In genomic region chr12:77845831-77846230, GRCh38 we compare ENCODE assay signal across 16 cellular contexts. TPM values are rescaled to one million over a fixed set of nuclear protein-coding genes. Genes with fewer than 3 reads are reported as not detected.
A peak's percentile ranks its signal among the peaks of the same experiment; 100 is the strongest.
DNase-seq lines count a peak whose midpoint lies in the region; ATAC-seq and TF ChIP-seq lines count a peak whose summit lies in the region.
"Had no signal": no experiment of that assay in that cellular context is flagged by ENCODE, and none has a peak within 500 bp of the region (broad histone marks: within the 10 kb centered on the region; RNA-seq: fewer than 3 reads in every experiment).

No MANE protein-coding gene starts in this region.

- POLR2A ChIA-PET in HCT116 (lab: Charles Lee), result no interaction called here

- 71 to 77% (median 74%) methylated on average over 4 of the region's 4 CpGs for WGBS in heart left ventricle, 4 donors

- TF ChIP-seq POLR2A in HCT116 (IDR thresholded peaks at IDR 0.05; ENCODE audit: borderline replicate concordance, extremely low read depth, insufficient read depth, insufficient read length) (no peak), heart left ventricle (IDR thresholded peaks at IDR 0.05) (no peak)

- H3K4me1 ChIP-seq in HCT116 (ENCODE audit: control insufficient read depth in 1 of 2, insufficient read depth in 2 of 2, low read length in 2 of 2), result peaks cover 39 to 51% of the 10 kb centered on the region in 2 experiments
- H3K4me1 ChIP-seq in heart left ventricle, result peaks cover 6 to 46% (median 19%) of the 10 kb centered on the region in 12 donors

- H3K27me3 Mint-ChIP-seq in activated T-helper 17 cell treated with anti-CD3 and anti-CD28 coated beads, Interleukin-2, amount 50 U/mL, for 72 hours, result no peaks in the 10 kb centered on the region
- H3K27me3 Mint-ChIP-seq: CD4-positive, alpha-beta T cell had no signal

- intact Hi-C loops in HCT116 (cut with micrococcal nuclease) (no loop called here), heart left ventricle (cut with DNase I) (no loop called here)

- no peak overlapping the region for H3K9ac ChIP-seq in HCT116 (ENCODE audit: low read length)

- BruUV-seq in HCT116 (replicated peaks; lab: Mats Ljungman, UMichigan), result no TSS peak

- RAD21 ChIA-PET in HCT116 (lab: Charles Lee; ENCODE audit: low non-redundant PET in 1 of 2, low total read pairs in 2 of 2, uncharacterized antibody in 2 of 2, unreplicated experiment in 2 of 2), result no interaction called here

- no peaks in the 10 kb centered on the region for H3K9me2 ChIP-seq in HCT116 (ENCODE audit: insufficient read depth)

- H3K36me3 ChIP-seq in HCT116 (ENCODE audit: control insufficient read depth in 1 of 2, insufficient read depth in 2 of 2, low read length in 2 of 2), result no peaks in the 10 kb centered on the region
- H3K36me3 ChIP-seq in heart left ventricle, result no peaks in the 10 kb centered on the region
- H3K36me3 ChIP-seq: adrenal gland had no signal

- H3K4me3 Mint-ChIP-seq in activated T-helper 17 cell treated with anti-CD3 and anti-CD28 coated beads, Interleukin-2, amount 50 U/mL, for 72 hours, result no peak overlapping the region
- H3K4me3 Mint-ChIP-seq: CD4-positive, alpha-beta T cell had no signal

- no peak for TF ChIP-seq RAD21 in HCT116 (IDR thresholded peaks at IDR 0.05; ENCODE audit: low read depth)

- no peaks in the 10 kb centered on the region for H3K9me3 ChIP-seq in HCT116 (ENCODE audit: control insufficient read depth in 1 of 2, insufficient read depth in 1 of 2, low read depth in 1 of 2, low read length in 2 of 2)
- no peaks in the 10 kb centered on the region for H3K9me3 ChIP-seq in heart left ventricle
- H3K9me3 ChIP-seq: adrenal gland had no signal

- TF ChIP-seq CTCF in HCT116 (IDR thresholded peaks at IDR 0.05 in 2 of 3, conservative IDR thresholded peaks at IDR 0.05 in 1 of 3; ENCODE audit: borderline replicate concordance in 1 of 3, insufficient read depth in 1 of 3, low read depth in 2 of 3, low read length in 2 of 3) (no peak), retinal pigment epithelial cell (conservative IDR thresholded peaks at IDR 0.05; ENCODE audit: low read depth, low read length) (no peak), heart left ventricle (IDR thresholded peaks at IDR 0.05) (no peak)

- H3K4me1 Mint-ChIP-seq in activated T-helper 17 cell treated with anti-CD3 and anti-CD28 coated beads, Interleukin-2, amount 50 U/mL, for 72 hours, result no peaks in the 10 kb centered on the region

- no peak for DNase-seq in HCT116 (ENCODE audit: low read depth, low spot score)
- peak; percentile 67 for DNase-seq in RPMI7951 (ENCODE audit: low read depth)
- DNase-seq in dermis blood vessel endothelial cell, result peak; percentile 77
- DNase-seq in retinal pigment epithelial cell (ENCODE audit: low read depth), result peak; percentile 40
- no peak for DNase-seq in NCI-H748 (lab: John Stamatoyannopoulos, UW; ENCODE audit: unreplicated experiment)
- no peak for DNase-seq in heart left ventricle
- DNase-seq: activated CD4-positive, CD25-positive, alpha-beta regulatory T cell treated with anti-CD3 and anti-CD28 coated beads, Interleukin-2, amount 50 U/mL, for 72 hours; adrenal gland; CD4-positive, alpha-beta T cell; effector CD4-positive, alpha-beta T cell; Karpas-422; left ventricle myocardium superior; NCI-H2081 treated with DMSO at 0.1 percent for 48 hours had no signal

- H3K27me3 ChIP-seq in HCT116 (ENCODE audit: insufficient read depth, low read length) (no peaks in the 10 kb centered on the region), heart left ventricle (no peaks in the 10 kb centered on the region)
- H3K27me3 ChIP-seq: adrenal gland had no signal

- H3K4me3 ChIP-seq in HCT116 (replicated peaks in 1 of 2; ENCODE audit: low read depth in 1 of 2, low read length in 2 of 2) (no peak overlapping the region), retinal pigment epithelial cell (ENCODE audit: low read length) (no peak overlapping the region), heart left ventricle (no peak overlapping the region)
- H3K4me3 ChIP-seq: adrenal gland, skin epidermis had no signal

- peak overlapping the region; percentile 67 for H3K27ac ChIP-seq in HCT116 (ENCODE audit: low read depth, low read length)
- peak overlapping the region in 2 of 12 donors; percentile 40 to 63 for H3K27ac ChIP-seq in heart left ventricle
- H3K27ac ChIP-seq: adrenal gland, skin epidermis had no signal

- H3K36me3 Mint-ChIP-seq in activated T-helper 17 cell treated with anti-CD3 and anti-CD28 coated beads, Interleukin-2, amount 50 U/mL, for 72 hours (ENCODE audit: low read depth), result no peaks in the 10 kb centered on the region

- peak overlapping the region; percentile 55 for H2AFZ ChIP-seq in HCT116 (ENCODE audit: low read depth, low read length, poor library complexity, severe bottlenecking)

- ATAC-seq in HCT116 (peak; percentile 51), HG02870 (IDR thresholded peaks at IDR 0.05; ENCODE audit: unreplicated experiment) (no peak), heart left ventricle (no peak)
- no peak for ATAC-seq in activated T-helper 17 cell treated with anti-CD3 and anti-CD28 coated beads, Interleukin-2, amount 50 U/mL, for 72 hours (replicated peaks)
- ATAC-seq: left ventricle myocardium superior had no signal

- H3K27ac Mint-ChIP-seq in activated T-helper 17 cell treated with anti-CD3 and anti-CD28 coated beads, Interleukin-2, amount 50 U/mL, for 72 hours, result no peak overlapping the region
- H3K27ac Mint-ChIP-seq: CD4-positive, alpha-beta T cell had no signal

- no peaks in the 10 kb centered on the region for H3K79me2 ChIP-seq in HCT116 (ENCODE audit: insufficient read depth, low read length)

- peak overlapping the region; percentile 47 for H3K4me2 ChIP-seq in HCT116 (ENCODE audit: low read length)

- no peaks in the 10 kb centered on the region for H4K20me1 ChIP-seq in HCT116 (ENCODE audit: insufficient read depth)

- CTCF ChIA-PET in HCT116 (lab: Charles Lee), result no interaction called here

- peaks cover 5% of the 10 kb centered on the region for H3K9me3 Mint-ChIP-seq in activated T-helper 17 cell treated with anti-CD3 and anti-CD28 coated beads, Interleukin-2, amount 50 U/mL, for 72 hours

TF ChIP-seq in HCT116, 20 proteins besides CTCF, POLR2A, EP300 and RAD21:
- TF ChIP-seq EGR1 (IDR thresholded peaks at IDR 0.05; ENCODE audit: low read depth), result no peak
- TF ChIP-seq CBX3 (IDR thresholded peaks at IDR 0.05; ENCODE audit: low read depth), result 0 out of 2 replicates have a peak, but pooled peaks have one; percentile 35
- TF ChIP-seq, protein P1, sequence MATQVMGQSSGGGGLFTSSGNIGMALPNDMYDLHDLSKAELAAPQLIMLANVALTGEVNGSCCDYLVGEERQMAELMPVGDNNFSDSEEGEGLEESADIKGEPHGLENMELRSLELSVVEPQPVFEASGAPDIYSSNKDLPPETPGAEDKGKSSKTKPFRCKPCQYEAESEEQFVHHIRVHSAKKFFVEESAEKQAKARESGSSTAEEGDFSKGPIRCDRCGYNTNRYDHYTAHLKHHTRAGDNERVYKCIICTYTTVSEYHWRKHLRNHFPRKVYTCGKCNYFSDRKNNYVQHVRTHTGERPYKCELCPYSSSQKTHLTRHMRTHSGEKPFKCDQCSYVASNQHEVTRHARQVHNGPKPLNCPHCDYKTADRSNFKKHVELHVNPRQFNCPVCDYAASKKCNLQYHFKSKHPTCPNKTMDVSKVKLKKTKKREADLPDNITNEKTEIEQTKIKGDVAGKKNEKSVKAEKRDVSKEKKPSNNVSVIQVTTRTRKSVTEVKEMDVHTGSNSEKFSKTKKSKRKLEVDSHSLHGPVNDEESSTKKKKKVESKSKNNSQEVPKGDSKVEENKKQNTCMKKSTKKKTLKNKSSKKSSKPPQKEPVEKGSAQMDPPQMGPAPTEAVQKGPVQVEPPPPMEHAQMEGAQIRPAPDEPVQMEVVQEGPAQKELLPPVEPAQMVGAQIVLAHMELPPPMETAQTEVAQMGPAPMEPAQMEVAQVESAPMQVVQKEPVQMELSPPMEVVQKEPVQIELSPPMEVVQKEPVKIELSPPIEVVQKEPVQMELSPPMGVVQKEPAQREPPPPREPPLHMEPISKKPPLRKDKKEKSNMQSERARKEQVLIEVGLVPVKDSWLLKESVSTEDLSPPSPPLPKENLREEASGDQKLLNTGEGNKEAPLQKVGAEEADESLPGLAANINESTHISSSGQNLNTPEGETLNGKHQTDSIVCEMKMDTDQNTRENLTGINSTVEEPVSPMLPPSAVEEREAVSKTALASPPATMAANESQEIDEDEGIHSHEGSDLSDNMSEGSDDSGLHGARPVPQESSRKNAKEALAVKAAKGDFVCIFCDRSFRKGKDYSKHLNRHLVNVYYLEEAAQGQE (IDR thresholded peaks at IDR 0.05; ENCODE audit: low read depth), result no peak
- TF ChIP-seq JUND (IDR thresholded peaks at IDR 0.05), result 0 out of 2 replicates have a peak, but pooled peaks have one; percentile 19
- peak; percentile 62 for TF ChIP-seq FOSL1 (IDR thresholded peaks at IDR 0.05; ENCODE audit: low read depth)

RNA-seq across cellular contexts. Expression of gene NAV3, which starts 15.1 kb away (rescaled TPM):
- total RNA-seq in HCT116 (2021; ENCODE audit: unreplicated experiment) (7.8 TPM), dermis blood vessel endothelial cell (5.4 and 6.0 TPM in 2 replicates), heart left ventricle (10 to 100 TPM in 2 of 9 donors, 1 to 10 TPM in 7; 1.8 to 18.0 (median 6.2) TPM)
- 1.1 and 1.4 TPM in 2 replicates for polyA plus RNA-seq in HCT116 (2012)
- 16.3 and 21.5 TPM in 2 replicates for total RNA-seq in RPMI7951 (2014; rRNA removed; shearing (Covaris generic))
- total RNA-seq in activated T-helper 17 cell treated with anti-CD3 and anti-CD28 coated beads, Interleukin-2, amount 50 U/mL, for 72 hours, result not detected
- polyA plus RNA-seq in heart left ventricle, result 1 to 10 TPM; 1.1 to 2.6 TPM
- total RNA-seq: CD4-positive, alpha-beta T cell had no signal

Comparison
In these comparisons a context has a peak if more than half of its experiments do, and no peak if none do; other contexts are left out.
1. DNase-seq: peak in RPMI7951 (single experiment), dermis blood vessel endothelial cell (single experiment) and retinal pigment epithelial cell (single experiment); none in HCT116 (single experiment), NCI-H748 (single experiment) and heart left ventricle (0 of 5).